17 cellular contexts compared by ENCODE assay signal in the genomic region with DNA sequence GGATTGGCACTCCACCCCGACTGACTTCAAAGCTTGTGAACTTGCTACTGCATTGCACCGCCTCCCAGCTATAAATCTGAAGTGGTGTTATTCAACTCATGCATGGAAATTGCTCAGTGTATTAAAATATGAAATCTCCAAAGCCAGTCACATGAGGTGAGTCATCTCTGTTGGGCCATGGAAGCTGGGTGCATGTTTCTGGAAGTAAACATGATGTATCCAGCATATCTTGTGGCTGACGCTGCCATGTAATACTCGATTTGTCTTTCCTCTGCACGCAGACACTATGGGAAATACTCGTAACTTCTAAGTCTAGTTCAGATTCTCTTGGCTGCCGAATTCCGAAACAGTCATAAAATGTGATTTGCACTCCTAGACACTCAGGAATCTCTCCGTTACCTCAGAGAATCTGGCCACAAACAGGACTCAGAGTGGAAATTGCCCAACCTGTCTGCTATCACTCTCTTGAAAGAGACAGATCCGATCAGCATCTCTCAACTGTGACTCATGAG.
DNase-seq lines count a peak whose midpoint lies in the region; ATAC-seq and TF ChIP-seq lines count a peak whose summit lies in the region.
"Had no signal": no experiment of that assay in that cellular context is flagged by ENCODE, and none has a peak within 500 bp of the region (broad histone marks: within the 10 kb centered on the region; RNA-seq: fewer than 3 reads in every experiment).

No MANE protein-coding gene starts in this region.

- no peak overlapping the region for H3K27ac Mint-ChIP-seq in activated naive CD8-positive, alpha-beta T cell treated with anti-CD3 and anti-CD28 coated beads, Interleukin-2, amount 50 U/mL, for 24 hours
- H3K27ac Mint-ChIP-seq: CD8-positive, alpha-beta T cell had no signal

- no peaks in the 10 kb centered on the region for H3K4me1 Mint-ChIP-seq in activated naive CD8-positive, alpha-beta T cell treated with anti-CD3 and anti-CD28 coated beads, Interleukin-2, amount 50 U/mL, for 24 hours
- H3K4me1 Mint-ChIP-seq: central memory CD8-positive, alpha-beta T cell had no signal

- H3K4me3 ChIP-seq in foreskin fibroblast (ENCODE audit: low read depth in 1 of 2, low read length in 2 of 2) (no peak overlapping the region), sigmoid colon (no peak overlapping the region)
- H3K4me3 ChIP-seq: ovary, SJSA1 had no signal

- TF ChIP-seq EP300 in sigmoid colon (IDR thresholded peaks at IDR 0.05): peak in 2 of 4 donors; percentile 3 to 56

- peaks cover 0 to 24% (median 13%) of the 10 kb centered on the region in 4 donors for H3K4me1 ChIP-seq in sigmoid colon
- H3K4me1 ChIP-seq: SJSA1 had no signal

- no peak overlapping the region for H3K4me3 Mint-ChIP-seq in activated naive CD8-positive, alpha-beta T cell treated with anti-CD3 and anti-CD28 coated beads, Interleukin-2, amount 50 U/mL, for 24 hours
- H3K4me3 Mint-ChIP-seq: CD8-positive, alpha-beta T cell; central memory CD8-positive, alpha-beta T cell had no signal

- peaks cover 18% of the 10 kb centered on the region for H3K9me3 Mint-ChIP-seq in activated naive CD8-positive, alpha-beta T cell treated with anti-CD3 and anti-CD28 coated beads, Interleukin-2, amount 50 U/mL, for 24 hours
- H3K9me3 Mint-ChIP-seq: central memory CD8-positive, alpha-beta T cell had no signal

- no peak for TF ChIP-seq POLR2A in sigmoid colon (IDR thresholded peaks at IDR 0.05)

- 44 to 68% methylated on average over 10 of the region's 10 CpGs for WGBS in sigmoid colon, 2 donors

- DNase-seq in COLO829 (ENCODE audit: low spot score) (peak; percentile 22), HuH-7.5 (ENCODE audit: low spot score) (peak; percentile 14), foreskin fibroblast (peak; percentile 1 to 4), sigmoid colon (no peak)
- DNase-seq in activated naive CD8-positive, alpha-beta T cell treated with anti-CD3 and anti-CD28 coated beads, Interleukin-2, amount 50 U/mL, for 24 hours: no peak
- DNase-seq: CD8-positive, alpha-beta T cell; Kasumi-1; mesendoderm; NCI-H2081; ovary; stimulated activated CD4-positive, alpha-beta T cell treated with anti-CD3 and anti-CD28 coated beads, Interleukin-4, amount 100 ng/mL, for 1 hour; stimulated activated naive CD4-positive, alpha-beta T cell had no signal

- H3K27me3 Mint-ChIP-seq in activated naive CD8-positive, alpha-beta T cell treated with anti-CD3 and anti-CD28 coated beads, Interleukin-2, amount 50 U/mL, for 24 hours: peaks cover 2% of the 10 kb centered on the region
- H3K27me3 Mint-ChIP-seq: central memory CD8-positive, alpha-beta T cell had no signal

- H3K9me3 ChIP-seq in sigmoid colon: no peaks in the 10 kb centered on the region
- H3K9me3 ChIP-seq: ovary, SJSA1 had no signal

- TF ChIP-seq CTCF in foreskin fibroblast (IDR thresholded peaks at IDR 0.05; ENCODE audit: low read depth, low read length) (no peak), sigmoid colon (IDR thresholded peaks at IDR 0.05) (no peak)

- H3K36me3 ChIP-seq in sigmoid colon: no peaks in the 10 kb centered on the region
- H3K36me3 ChIP-seq: ovary, SJSA1 had no signal

- ATAC-seq in HG02938 (IDR thresholded peaks at IDR 0.05; ENCODE audit: unreplicated experiment): no peak
- ATAC-seq in HG02763 (IDR thresholded peaks at IDR 0.05; ENCODE audit: unreplicated experiment): no peak
- no peak for ATAC-seq in activated naive CD8-positive, alpha-beta T cell treated with anti-CD3 and anti-CD28 coated beads, Interleukin-2, amount 50 U/mL, for 24 hours
- no peak for ATAC-seq in esophagus mucosa
- ATAC-seq: CD8-positive, alpha-beta T cell had no signal

- peak overlapping the region in 3 of 4 donors; percentile 18 to 66 (median 57) for H3K27ac ChIP-seq in sigmoid colon
- H3K27ac ChIP-seq: ovary, SJSA1 had no signal

- intact Hi-C loops in sigmoid colon (cut with DNase I): no loop called here

- no peaks in the 10 kb centered on the region for H3K36me3 Mint-ChIP-seq in activated naive CD8-positive, alpha-beta T cell treated with anti-CD3 and anti-CD28 coated beads, Interleukin-2, amount 50 U/mL, for 24 hours (ENCODE audit: low read depth)
- H3K36me3 Mint-ChIP-seq: CD8-positive, alpha-beta T cell had no signal

- H3K27me3 ChIP-seq in sigmoid colon: no peaks in the 10 kb centered on the region
- H3K27me3 ChIP-seq: ovary, SJSA1 had no signal

Comparison
In these comparisons a context has a peak if more than half of its experiments do, and no peak if none do; other contexts are left out.
1. DNase-seq: peak in COLO829 (single experiment), HuH-7.5 (single experiment) and foreskin fibroblast (2 of 2); none in sigmoid colon (single experiment) and activated naive CD8-positive, alpha-beta T cell treated with anti-CD3 and anti-CD28 coated beads, Interleukin-2, amount 50 U/mL, for 24 hours (single experiment).